1 cellular context compared by ENCODE assay signal in genomic region chr1:226912587-226913176, GRCh38.
TF ChIP-seq lines count a peak whose summit lies in the region.

No MANE protein-coding gene starts in this region.

TF ChIP-seq in HepG2, 621 proteins besides CTCF, POLR2A, EP300 and RAD21 (continued from another document and continues in another):
- TF ChIP-seq ZNF263 (CRISPR knock-in tag; IDR thresholded peaks at IDR 0.05) (peak; percentile 84), MBNL3 (CRISPR knock-in tag; conservative IDR thresholded peaks at IDR 0.05) (no peak), GATAD1 (CRISPR knock-in tag; IDR thresholded peaks at IDR 0.05) (peak; percentile 46; the same call in 1 of the 2 replicates), PRDM4 (CRISPR knock-in tag; IDR thresholded peaks at IDR 0.05; ENCODE audit: borderline replicate concordance) (no peak), ZBTB38 (CRISPR knock-in tag; IDR thresholded peaks at IDR 0.05) (peak; percentile 68; the same call in 1 of the 2 replicates), SETDB1 (CRISPR knock-in tag; IDR thresholded peaks at IDR 0.05; ENCODE audit: borderline replicate concordance) (no peak), TBP (CRISPR knock-in tag; IDR thresholded peaks at IDR 0.05) (no peak), RBM22 (optimal IDR thresholded peaks at IDR 0.05; ENCODE audit: low read length) (no peak), ZNF317 (CRISPR knock-in tag; IDR thresholded peaks at IDR 0.05) (no peak), ZMAT5 (CRISPR knock-in tag; IDR thresholded peaks at IDR 0.05; ENCODE audit: borderline replicate concordance, low read depth) (no peak), ZFP37 (CRISPR knock-in tag; IDR thresholded peaks at IDR 0.05; ENCODE audit: borderline replicate concordance) (no peak), GLI4 (CRISPR knock-in tag; IDR thresholded peaks at IDR 0.05; ENCODE audit: borderline replicate concordance) (no peak), ZNF781 (CRISPR knock-in tag; IDR thresholded peaks at IDR 0.05; ENCODE audit: borderline replicate concordance, not compliant biosample characterization) (no peak), ZNF318 (CRISPR knock-in tag; IDR thresholded peaks at IDR 0.05) (no peak), NFKB2 (CRISPR knock-in tag; IDR thresholded peaks at IDR 0.05; ENCODE audit: borderline replicate concordance) (peak; percentile 42; the same call in 1 of the 2 replicates), WIZ (CRISPR knock-in tag; IDR thresholded peaks at IDR 0.05) (no peak), CBX2 (IDR thresholded peaks at IDR 0.05; ENCODE audit: low read depth, low read length) (no peak), CBX2 (CRISPR knock-in tag; IDR thresholded peaks at IDR 0.05; ENCODE audit: low read depth) (no peak), SKI (IDR thresholded peaks at IDR 0.05; ENCODE audit: partially characterized antibody) (no peak), ZNF569 (CRISPR knock-in tag; IDR thresholded peaks at IDR 0.05; ENCODE audit: borderline replicate concordance) (no peak), CCDC6 (CRISPR knock-in tag; IDR thresholded peaks at IDR 0.05) (no peak), TIGD3 (CRISPR knock-in tag; IDR thresholded peaks at IDR 0.05; ENCODE audit: borderline replicate concordance) (no peak), ZNF225 (CRISPR knock-in tag; IDR thresholded peaks at IDR 0.05) (no peak), ERF (CRISPR knock-in tag; IDR thresholded peaks at IDR 0.05) (peak; percentile 67; the same call in 1 of the 2 replicates), SOX5 (CRISPR knock-in tag; IDR thresholded peaks at IDR 0.05; ENCODE audit: borderline replicate concordance) (peak; percentile 34; the same call in 1 of the 2 replicates), ZNF629 (CRISPR knock-in tag; conservative IDR thresholded peaks at IDR 0.05) (no peak), ZFP41 (CRISPR knock-in tag; IDR thresholded peaks at IDR 0.05; ENCODE audit: borderline replicate concordance) (no peak), HCFC1 (IDR thresholded peaks at IDR 0.05; ENCODE audit: low read depth, low read length) (no peak), ZNF17 (CRISPR knock-in tag; IDR thresholded peaks at IDR 0.05) (no peak), NR2C2 (CRISPR knock-in tag; IDR thresholded peaks at IDR 0.05; ENCODE audit: borderline replicate concordance) (0 out of 2 replicates have a peak, but pooled peaks have one; percentile 49), ZNF331 (CRISPR knock-in tag; IDR thresholded peaks at IDR 0.05) (peak; percentile 40; the same call in 1 of the 2 replicates), ZSCAN31 (CRISPR knock-in tag; IDR thresholded peaks at IDR 0.05; ENCODE audit: low read depth) (0 out of 2 replicates have a peak, but pooled peaks have one; percentile 31), SIX4 (CRISPR knock-in tag; IDR thresholded peaks at IDR 0.05) (no peak), ZNF547 (CRISPR knock-in tag; IDR thresholded peaks at IDR 0.05) (no peak), ZNF501 (CRISPR knock-in tag; IDR thresholded peaks at IDR 0.05) (0 out of 2 replicates have a peak, but pooled peaks have one; percentile 38), ATF7 (IDR thresholded peaks at IDR 0.05) (no peak), ATF7 (CRISPR knock-in tag; IDR thresholded peaks at IDR 0.05) (no peak), HES4 (CRISPR knock-in tag; IDR thresholded peaks at IDR 0.05; ENCODE audit: borderline replicate concordance) (no peak), FOXA1 (IDR thresholded peaks at IDR 0.05) (no peak), FOXA1 (CRISPR knock-in tag; IDR thresholded peaks at IDR 0.05) (0 out of 2 replicates have a peak, but pooled peaks have one; percentile 8), ZBTB8A (CRISPR knock-in tag; IDR thresholded peaks at IDR 0.05; ENCODE audit: borderline replicate concordance, low read depth) (no peak), ZNF724P (CRISPR knock-in tag; IDR thresholded peaks at IDR 0.05; ENCODE audit: borderline replicate concordance) (no peak), BRCA1 (CRISPR knock-in tag; IDR thresholded peaks at IDR 0.05) (no peak), ATF3 (CRISPR knock-in tag; IDR thresholded peaks at IDR 0.05) (no peak), ZKSCAN5 (CRISPR knock-in tag; IDR thresholded peaks at IDR 0.05) (no peak), ZNF563 (CRISPR knock-in tag; IDR thresholded peaks at IDR 0.05) (no peak), ZNF12 (CRISPR knock-in tag; IDR thresholded peaks at IDR 0.05) (no peak), ZSCAN25 (CRISPR knock-in tag; IDR thresholded peaks at IDR 0.05) (0 out of 2 replicates have a peak, but pooled peaks have one; percentile 35), BHLHE40 (IDR thresholded peaks at IDR 0.05; ENCODE audit: low read length) (0 out of 2 replicates have a peak, but pooled peaks have one; percentile 20), ZNF770 (CRISPR knock-in tag; IDR thresholded peaks at IDR 0.05) (no peak), SPEN (CRISPR knock-in tag; IDR thresholded peaks at IDR 0.05; ENCODE audit: low read depth) (peak; percentile 39; the same call in 1 of the 2 replicates), PPARG (CRISPR knock-in tag; conservative IDR thresholded peaks at IDR 0.05) (no peak; the same call in 1 of the 2 replicates), ZNF530 (CRISPR knock-in tag; IDR thresholded peaks at IDR 0.05; ENCODE audit: low read depth) (no peak), PCBP1 (IDR thresholded peaks at IDR 0.05; ENCODE audit: borderline replicate concordance, low read depth, low read length) (no peak), HOXA5 (CRISPR knock-in tag; IDR thresholded peaks at IDR 0.05) (no peak), TGIF2 (CRISPR knock-in tag; IDR thresholded peaks at IDR 0.05) (peak; percentile 62; the same call in 1 of the 2 replicates)
